In genomic region chr11:67264886-67265632, GRCh38 we compare ENCODE assay signal across 1 cellular context.
TF ChIP-seq lines count a peak whose summit lies in the region.

No MANE protein-coding gene starts in this region.

TF ChIP-seq in H1, 55 proteins besides CTCF, POLR2A, EP300 and RAD21:
- no peak for TF ChIP-seq NANOG (IDR thresholded peaks at IDR 0.05; ENCODE audit: insufficient read depth, low read depth, low read length, poor library complexity, severe bottlenecking)
- no peak for TF ChIP-seq SP4 (IDR thresholded peaks at IDR 0.05; ENCODE audit: low read length)
- TF ChIP-seq SP1 (IDR thresholded peaks at IDR 0.05; ENCODE audit: low read depth, low read length) = no peak
- no peak for TF ChIP-seq BCL11A (IDR thresholded peaks at IDR 0.05; ENCODE audit: low read depth in 2 of 2, low read length in 2 of 2)
- no peak for TF ChIP-seq SAP30 (IDR thresholded peaks at IDR 0.05; ENCODE audit: insufficient read depth, insufficient replicate concordance, low read length)
TF ChIP-seq in H1: peak in this region for 0.
